1 cellular context compared by ENCODE assay signal in genomic region chr1:95551201-95551600, GRCh38.
TF ChIP-seq lines count a peak whose summit lies in the region.

No MANE protein-coding gene starts in this region.

TF ChIP-seq in SK-N-SH, 30 proteins besides CTCF, POLR2A, EP300 and RAD21 (continued from another document):
- TF ChIP-seq USF1 (IDR thresholded peaks at IDR 0.05; ENCODE audit: borderline replicate concordance, low read depth): no peak
- no peak for TF ChIP-seq GABPA (IDR thresholded peaks at IDR 0.05; ENCODE audit: low read depth)
- no peak for TF ChIP-seq EZH2phosphoT487 (IDR thresholded peaks at IDR 0.05; ENCODE audit: borderline replicate concordance, low read depth)
- TF ChIP-seq ELF1 (IDR thresholded peaks at IDR 0.05): no peak
- TF ChIP-seq ZBTB33 (IDR thresholded peaks at IDR 0.05; ENCODE audit: borderline replicate concordance, low read depth): no peak
- TF ChIP-seq USF2 (IDR thresholded peaks at IDR 0.05; ENCODE audit: borderline replicate concordance, low read depth, low read length): no peak
- TF ChIP-seq CHD2 (IDR thresholded peaks at IDR 0.05; ENCODE audit: low read length, partially characterized antibody): peak; percentile 76
- TF ChIP-seq IRF3 (IDR thresholded peaks at IDR 0.05; ENCODE audit: low read depth, low read length): no peak
- no peak for TF ChIP-seq SMC3 (IDR thresholded peaks at IDR 0.05; ENCODE audit: low read depth, low read length)
- TF ChIP-seq RFX5 (IDR thresholded peaks at IDR 0.05; ENCODE audit: low read length): peak; percentile 34; the same call in 1 of the 2 replicates
- TF ChIP-seq TCF12 (IDR thresholded peaks at IDR 0.05): no peak
- TF ChIP-seq GATA2 (CRISPR knock-in tag; IDR thresholded peaks at IDR 0.05): peak; percentile 97
- TF ChIP-seq YY1 (IDR thresholded peaks at IDR 0.05; ENCODE audit: low read depth): no peak
- no peak for TF ChIP-seq POLR2AphosphoS5 (IDR thresholded peaks at IDR 0.05; ENCODE audit: low read depth, low read length)
- no peak for TF ChIP-seq SIN3A (IDR thresholded peaks at IDR 0.05; ENCODE audit: borderline replicate concordance, low read depth, low read length)
- TF ChIP-seq TEAD4 (IDR thresholded peaks at IDR 0.05; ENCODE audit: borderline replicate concordance, insufficient read depth): no peak
- TF ChIP-seq JUND (IDR thresholded peaks at IDR 0.05): no peak
- no peak for TF ChIP-seq MEF2A (IDR thresholded peaks at IDR 0.05; ENCODE audit: borderline replicate concordance, low read depth)
- TF ChIP-seq NRF1 (IDR thresholded peaks at IDR 0.05; ENCODE audit: low read depth, low read length): no peak
- TF ChIP-seq TAF1 (IDR thresholded peaks at IDR 0.05; ENCODE audit: borderline replicate concordance, low read depth, low read length): no peak
- TF ChIP-seq MXI1 (IDR thresholded peaks at IDR 0.05; ENCODE audit: low read depth, low read length): no peak
- no peak for TF ChIP-seq FOXM1 (IDR thresholded peaks at IDR 0.05; ENCODE audit: low read depth)
- no peak for TF ChIP-seq MAX (IDR thresholded peaks at IDR 0.05; ENCODE audit: low read depth)
- TF ChIP-seq FOXJ3 (CRISPR knock-in tag; IDR thresholded peaks at IDR 0.05): peak; percentile 89
- TF ChIP-seq RXRA (IDR thresholded peaks at IDR 0.05; ENCODE audit: borderline replicate concordance, low read depth): no peak
